In the genomic region with DNA sequence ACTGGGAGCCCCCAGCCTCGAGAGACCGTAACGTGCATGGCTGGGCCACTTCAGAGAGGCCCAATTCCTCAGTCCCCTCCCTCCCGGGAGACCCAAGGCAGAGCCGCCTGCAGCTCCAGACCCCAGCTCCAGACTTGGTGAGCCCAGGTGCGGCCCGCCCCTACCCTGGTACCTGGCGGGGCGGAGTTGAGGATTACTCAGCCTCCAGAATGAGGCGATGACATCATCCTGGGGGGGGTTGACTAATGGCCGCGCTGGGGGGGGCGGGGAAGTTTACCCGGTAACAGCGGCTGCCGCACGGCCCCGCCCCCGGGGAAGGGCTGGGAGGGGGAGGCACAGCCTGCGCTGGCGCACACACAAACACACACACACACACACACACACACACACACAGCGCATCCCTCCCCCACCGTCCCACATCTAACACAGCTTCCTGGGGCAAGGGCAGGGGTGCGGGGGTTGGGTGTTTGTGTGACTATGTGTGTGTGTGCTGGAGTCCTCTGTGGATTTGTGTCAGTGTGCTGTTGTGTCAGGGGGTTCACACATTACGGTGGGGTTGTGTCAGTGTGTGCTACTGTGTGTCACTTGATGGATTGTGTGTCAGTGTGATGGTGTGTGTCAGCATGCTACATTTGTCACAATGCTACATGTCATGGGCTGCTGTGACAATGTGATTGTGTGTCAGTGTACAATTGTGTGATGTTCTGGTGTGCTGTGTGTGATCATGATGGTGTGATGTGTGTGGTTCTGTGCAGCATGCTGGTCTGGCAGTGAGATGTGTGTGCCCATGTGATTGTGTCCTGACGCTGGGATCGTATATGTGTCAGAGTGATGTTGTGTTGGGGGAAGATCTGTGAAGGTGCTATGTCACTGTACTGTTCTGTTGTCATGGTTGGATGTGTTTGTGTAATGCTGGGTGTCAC, we compare ENCODE assay signal across 9 cellular contexts. TPM values are rescaled to one million over a fixed set of nuclear protein-coding genes. Genes with fewer than 3 reads are reported as not detected.
DNase-seq lines count a peak whose midpoint lies in the region; ATAC-seq, FAIRE-seq and TF ChIP-seq lines count a peak whose summit lies in the region.
"Had no signal": no experiment of that assay in that cellular context is flagged by ENCODE, and none has a peak within 500 bp of the region (broad histone marks: within the 10 kb centered on the region; RNA-seq: fewer than 3 reads in every experiment).

No MANE protein-coding gene starts in this region.

- H3K9me3 ChIP-seq in H1 (ENCODE audit: insufficient read depth in 2 of 2, low read depth in 1 of 2, low read length in 1 of 2) (peaks cover 0 to 5% of the 10 kb centered on the region in 2 experiments; a peak in 2 of 4 replicates), stomach smooth muscle (ENCODE audit: control insufficient read depth in 2 of 2, low read length in 2 of 2) (no peaks in the 10 kb centered on the region)

- H4K8ac ChIP-seq in H1 (ENCODE audit: extremely low read depth, insufficient read depth, low read length) = peak overlapping the region; percentile 54; the same call in 1 of the 2 replicates

- peak overlapping the region; percentile 40 for H3K56ac ChIP-seq in H1 (replicated peaks; ENCODE audit: insufficient read length, low read depth, low read length)

- H3K14ac ChIP-seq in H1 (ENCODE audit: insufficient read length) = peak overlapping the region; percentile 32

- H3K36me3 ChIP-seq in H1 (ENCODE audit: control insufficient read depth in 2 of 4, insufficient read depth in 4 of 4, low read length in 3 of 4) (no peaks in the 10 kb centered on the region), stomach smooth muscle (ENCODE audit: control insufficient read depth in 2 of 2, insufficient read depth in 2 of 2, low read length in 2 of 2) (no peaks in the 10 kb centered on the region)

- H3K27ac Mint-ChIP-seq in naive thymus-derived CD8-positive, alpha-beta T cell = peak overlapping the region in 3 of 10 donors; percentile 60 to 84 (median 70)

- no peak; a peak in 1 of 3 replicates for TF ChIP-seq POLR2A in H1 (IDR thresholded peaks at IDR 0.05; ENCODE audit: control extremely low read depth in 1 of 2, low read depth in 2 of 2, low read length in 2 of 2)

- peak overlapping the region; percentile 76; the same call in 1 of the 2 replicates for H2BK5ac ChIP-seq in H1 (ENCODE audit: low read depth, low read length)

- H3K4me2 ChIP-seq in H1 (ENCODE audit: insufficient read depth in 1 of 2, low read depth in 2 of 2, low read length in 2 of 2) = peak overlapping the region; percentile 64 to 91

- H3K79me2 ChIP-seq in H1 (ENCODE audit: control insufficient read depth in 1 of 2, insufficient read depth in 2 of 2, low read length in 2 of 2) = no peaks in the 10 kb centered on the region; a peak in 1 of 4 replicates

- H3K4me1 Mint-ChIP-seq in naive thymus-derived CD8-positive, alpha-beta T cell = peaks cover 6 to 41% (median 28%) of the 10 kb centered on the region in 4 donors

- peak overlapping the region; percentile 67 for H4K5ac ChIP-seq in H1 (ENCODE audit: insufficient read length, low read depth, low read length)

- H3K4me3 Mint-ChIP-seq in naive thymus-derived CD8-positive, alpha-beta T cell = peak overlapping the region in 3 of 10 donors; percentile 41 to 63 (median 50)

- H3K27me3 Mint-ChIP-seq in naive thymus-derived CD8-positive, alpha-beta T cell = peaks cover 0 to 6% (median 0%) of the 10 kb centered on the region in 5 donors

- TF ChIP-seq EP300 in H1 (IDR thresholded peaks at IDR 0.05; ENCODE audit: borderline replicate concordance in 1 of 2, low read depth in 2 of 2, low read length in 2 of 2) = peak in 1 of 2 experiments; percentile 38; a peak in 1 of 3 replicates

- TF ChIP-seq RAD21 in H1 (IDR thresholded peaks at IDR 0.05 in 1 of 2, conservative IDR thresholded peaks at IDR 0.05 in 1 of 2; ENCODE audit: low read depth in 2 of 2, low read length in 2 of 2) = no peak

- H2BK15ac ChIP-seq in H1 (ENCODE audit: low read length) = peak overlapping the region; percentile 100

- peak overlapping the region; percentile 100 for H2AK5ac ChIP-seq in H1 (ENCODE audit: low read depth, low read length)

- peaks cover 4 to 18% of the 10 kb centered on the region in 2 experiments for H4K20me1 ChIP-seq in H1 (replicated peaks in 1 of 2; ENCODE audit: control insufficient read depth in 1 of 2, insufficient read depth in 2 of 2, low read length in 2 of 2)

- peak; percentile 75 for DNase-seq in NCI-H82 (lab: John Stamatoyannopoulos, UW)
- DNase-seq in NCI-H82 treated with DMSO at 0.1 percent for 48 hours (lab: John Stamatoyannopoulos, UW; ENCODE audit: unreplicated experiment) = no peak
- DNase-seq in NCI-H510A (lab: John Stamatoyannopoulos, UW) = peak; percentile 86
- DNase-seq in activated CD8-positive, alpha-beta memory T cell treated with anti-CD3 and anti-CD28 coated beads, Interleukin-2, amount 50 U/mL, for 24 hours (ENCODE audit: extremely low read depth) = peak; percentile 66
- DNase-seq in H1 (ENCODE audit: low read depth in 1 of 2, low spot score in 2 of 2) = peak; percentile 75 to 86
- peak; percentile 67 to 96 (median 84) for DNase-seq in naive thymus-derived CD8-positive, alpha-beta T cell

- no peak for FAIRE-seq in H1 (lab: Jason Lieb, UNC)
- FAIRE-seq: endometrium had no signal

- WGBS in H1 (ENCODE audit: extremely low coverage in 1 of 2, insufficient coverage in 1 of 2, insufficient read length in 1 of 2, insufficient replicate concordance in 2 of 2, low coverage in 1 of 2, low lambda C conversion rate in 2 of 2, missing lambda C conversion rate in 1 of 2), 2 experiments = 22% methylated on average over 17 of the region's 27 CpGs; no CpG with 5 or more reads in 1 of the 2 experiments

- H3K4me3 ChIP-seq in H1 (ENCODE audit: extremely low read depth in 1 of 4, insufficient read depth in 2 of 4, low read depth in 3 of 4, low read length in 4 of 4) (peak overlapping the region in 1 of 4 experiments; percentile 31; a peak in 2 of 8 replicates), stomach smooth muscle (ENCODE audit: low read length in 2 of 2) (peak overlapping the region; percentile 14 to 40)

- H2BK20ac ChIP-seq in H1 (ENCODE audit: low read length) = peak overlapping the region; percentile 91

- no peaks in the 10 kb centered on the region for H3K36me3 Mint-ChIP-seq in naive thymus-derived CD8-positive, alpha-beta T cell

- peak overlapping the region; percentile 53 for H3K23ac ChIP-seq in H1 (ENCODE audit: insufficient read length)

- peak overlapping the region; percentile 99 for H4K91ac ChIP-seq in H1 (replicated peaks; ENCODE audit: insufficient read length, low read length)

- H2BK12ac ChIP-seq in H1 (ENCODE audit: low read depth, low read length) = peak overlapping the region; percentile 100

- peaks cover 8 to 25% (median 20%) of the 10 kb centered on the region in 4 experiments for H3K4me1 ChIP-seq in H1 (replicated peaks in 1 of 4; ENCODE audit: control insufficient read depth in 3 of 4, insufficient read depth in 4 of 4, low read length in 3 of 4)
- peaks cover 47% of the 10 kb centered on the region for H3K4me1 ChIP-seq in stomach smooth muscle (ENCODE audit: control insufficient read depth, insufficient read depth, low read length)

- no peak overlapping the region for H2AFZ ChIP-seq in H1 (ENCODE audit: low read length)

- H3K27me3 ChIP-seq in H1 (replicated peaks in 1 of 4; ENCODE audit: control insufficient read depth in 3 of 4, extremely low read depth in 1 of 4, insufficient read depth in 3 of 4, low read length in 3 of 4) = peaks cover 0 to 30% (median 27%) of the 10 kb centered on the region in 4 experiments; a peak in 6 of 7 replicates
- peaks cover 0 to 5% of the 10 kb centered on the region in 2 donors for H3K27me3 ChIP-seq in stomach smooth muscle (ENCODE audit: control insufficient read depth in 1 of 2, insufficient read depth in 2 of 2, low read length in 2 of 2)

- CTCF ChIA-PET in H1 (lab: Charles Lee; ENCODE audit: partially characterized antibody) = interaction anchor here (1.2 to 1.6 kb wide), 2 partner anchors 12 to 30 kb away, joined by 3 to 7 read pairs; no protein-coding TSS in a partner anchor

- H3K27ac ChIP-seq in H1 (ENCODE audit: low read depth, low read length) = no peak overlapping the region
- H3K27ac ChIP-seq in stomach smooth muscle (ENCODE audit: low read length) = no peak overlapping the region

- peaks cover 21% of the 10 kb centered on the region for H3K23me2 ChIP-seq in H1 (ENCODE audit: low read depth, low read length)

- peak overlapping the region; percentile 76 for H3K4ac ChIP-seq in H1 (replicated peaks; ENCODE audit: insufficient read length, low read depth, low read length)

- peak; percentile 51 to 61 for ATAC-seq in naive thymus-derived CD8-positive, alpha-beta T cell
- ATAC-seq in HG02970 (IDR thresholded peaks at IDR 0.05; ENCODE audit: low FRiP score, unreplicated experiment) = no peak

- peaks cover 3% of the 10 kb centered on the region; the same call in 1 of the 2 replicates for H3K79me1 ChIP-seq in H1 (ENCODE audit: low read depth, low read length)

- POLR2A ChIA-PET in H1 (lab: Charles Lee; ENCODE audit: partially characterized antibody) = interaction anchor here (0.6 to 5.0 kb wide), 6 partner anchors 15 to 128 kb away, joined by 3 to 66 read pairs (median 4); a partner anchor contains a TSS
- POLR2A ChIA-PET in naive thymus-derived CD8-positive, alpha-beta T cell (lab: Charles Lee) = interaction anchor here (0.6 to 5.3 kb wide), 16 partner anchors 9 to 394 kb away, joined by 3 to 40 read pairs (median 4); a partner anchor contains a TSS

- TF ChIP-seq CTCF in H1 (IDR thresholded peaks at IDR 0.05; ENCODE audit: control extremely low read depth in 1 of 3, insufficient read depth in 1 of 3, low read depth in 1 of 3, low read length in 3 of 3) = no peak

- H3K9ac ChIP-seq in H1 (replicated peaks in 1 of 4; ENCODE audit: extremely low read depth in 1 of 4, low read depth in 3 of 4, low read length in 3 of 4) (peak overlapping the region in 2 of 4 experiments; percentile 13 to 16; a peak in 3 of 7 replicates), stomach smooth muscle (ENCODE audit: low read length in 2 of 2) (no peak overlapping the region)

- peak overlapping the region; percentile 94 for H3K18ac ChIP-seq in H1 (ENCODE audit: extremely low read depth, low read length)

- no peaks in the 10 kb centered on the region for H3K9me3 Mint-ChIP-seq in naive thymus-derived CD8-positive, alpha-beta T cell

- peak overlapping the region; percentile 100 for H2BK120ac ChIP-seq in H1 (replicated peaks; ENCODE audit: low read depth, low read length)

RNA-seq across cellular contexts. Expression of a gene that starts 10.3 kb away (rescaled TPM):
- total RNA-seq in H1 (2021; fragmentation: NEBNext Ultra II Directional; extraction: Animal tissue kit (Norgen Biotek cat#: 25700)) = 21.6 and 23.3 TPM in 2 replicates
- polyA plus RNA-seq in H1 (2011; rRNA removed) = 13.2 and 26.4 TPM in 2 replicates
- polyA plus RNA-seq in H1 (2011; cell fraction: cytosol; rRNA removed) = 17.9 TPM
- 24.4 TPM for polyA plus RNA-seq in H1 (2011; cell fraction: nucleus; rRNA removed)
- polyA plus RNA-seq in H1 (2012, experiment 1 of 2) = 21.4 to 25.1 TPM (median 23.4 TPM) in 4 replicates
- 18.5 TPM for polyA plus RNA-seq in H1 (2012, experiment 2 of 2)
- polyA plus RNA-seq in H1 (2013, experiment 1 of 2) = 7.7 TPM
- 7.8 TPM for polyA plus RNA-seq in H1 (2013, experiment 2 of 2)
- polyA minus RNA-seq in H1 (2011; rRNA and poly(A)+ RNA removed) = 3.1 and 5.8 TPM in 2 replicates
- 18.3 TPM for polyA minus RNA-seq in H1 (2011; cell fraction: cytosol; rRNA and poly(A)+ RNA removed)
- 17.6 TPM for polyA minus RNA-seq in H1 (2011; cell fraction: nucleus; rRNA and poly(A)+ RNA removed)
- 10 to 100 TPM; 37.0 to 37.4 TPM for total RNA-seq in naive thymus-derived CD8-positive, alpha-beta T cell
- 10 to 100 TPM in 1 of 3 donors, 1 to 10 TPM in 2; 7.2 to 13.0 (median 7.3) TPM for polyA plus RNA-seq in naive thymus-derived CD8-positive, alpha-beta T cell

RNA-seq across cellular contexts. Expression of a gene that starts 15.1 kb away (rescaled TPM):
- 25.7 and 29.8 TPM in 2 replicates for total RNA-seq in H1 (2021; fragmentation: NEBNext Ultra II Directional; extraction: Animal tissue kit (Norgen Biotek cat#: 25700))
- 3.7 and 7.0 TPM in 2 replicates for polyA plus RNA-seq in H1 (2011; rRNA removed)
- polyA plus RNA-seq in H1 (2011; cell fraction: cytosol; rRNA removed) = 8.7 TPM
- polyA plus RNA-seq in H1 (2011; cell fraction: nucleus; rRNA removed) = 11.6 TPM
- polyA plus RNA-seq in H1 (2012, experiment 1 of 2) = 18.0 to 31.1 TPM (median 28.0 TPM) in 4 replicates
- polyA plus RNA-seq in H1 (2012, experiment 2 of 2) = 17.9 TPM
- 13.5 TPM for polyA plus RNA-seq in H1 (2013, experiment 1 of 2)
- 12.8 TPM for polyA plus RNA-seq in H1 (2013, experiment 2 of 2)
- polyA minus RNA-seq in H1 (2011; rRNA and poly(A)+ RNA removed) = 2.9 and 3.3 TPM in 2 replicates
- 4.3 TPM for polyA minus RNA-seq in H1 (2011; cell fraction: cytosol; rRNA and poly(A)+ RNA removed)
- polyA minus RNA-seq in H1 (2011; cell fraction: nucleus; rRNA and poly(A)+ RNA removed) = 5.3 TPM
- 10 to 100 TPM; 53.0 to 53.1 TPM for total RNA-seq in naive thymus-derived CD8-positive, alpha-beta T cell
- 10 to 100 TPM in 1 of 3 donors, 1 to 10 TPM in 2; 5.0 to 10.8 (median 7.1) TPM for polyA plus RNA-seq in naive thymus-derived CD8-positive, alpha-beta T cell

RNA-seq across cellular contexts. Expression of a gene that starts 33.4 kb away (rescaled TPM):
- 3.4 and 4.4 TPM in 2 replicates for total RNA-seq in H1 (2021; fragmentation: NEBNext Ultra II Directional; extraction: Animal tissue kit (Norgen Biotek cat#: 25700))
- 2.6 and 3.9 TPM in 2 replicates for polyA plus RNA-seq in H1 (2011; rRNA removed)
- 1.9 TPM for polyA plus RNA-seq in H1 (2011; cell fraction: cytosol; rRNA removed)
- 4.5 TPM for polyA plus RNA-seq in H1 (2011; cell fraction: nucleus; rRNA removed)
- polyA plus RNA-seq in H1 (2012, experiment 1 of 2) = 3.1 to 5.1 TPM (median 4.6 TPM) in 4 replicates
- 1.00 TPM for polyA plus RNA-seq in H1 (2012, experiment 2 of 2)
- polyA plus RNA-seq in H1 (2013, experiment 1 of 2) = 4.0 TPM
- polyA plus RNA-seq in H1 (2013, experiment 2 of 2) = 4.1 TPM
- polyA minus RNA-seq in H1 (2011; rRNA and poly(A)+ RNA removed) = 0.59 TPM in 1 of 2 replicates, not detected in the other
- polyA minus RNA-seq in H1 (2011; cell fraction: cytosol; rRNA and poly(A)+ RNA removed) = 1.2 TPM
- 1.9 TPM for polyA minus RNA-seq in H1 (2011; cell fraction: nucleus; rRNA and poly(A)+ RNA removed)
- total RNA-seq in naive thymus-derived CD8-positive, alpha-beta T cell = 10 to 100 TPM; 17.6 to 19.7 TPM
- 1 to 10 TPM; 2.4 to 5.3 (median 3.4) TPM for polyA plus RNA-seq in naive thymus-derived CD8-positive, alpha-beta T cell
